20 cellular contexts compared by ENCODE assay signal in the genomic region with DNA sequence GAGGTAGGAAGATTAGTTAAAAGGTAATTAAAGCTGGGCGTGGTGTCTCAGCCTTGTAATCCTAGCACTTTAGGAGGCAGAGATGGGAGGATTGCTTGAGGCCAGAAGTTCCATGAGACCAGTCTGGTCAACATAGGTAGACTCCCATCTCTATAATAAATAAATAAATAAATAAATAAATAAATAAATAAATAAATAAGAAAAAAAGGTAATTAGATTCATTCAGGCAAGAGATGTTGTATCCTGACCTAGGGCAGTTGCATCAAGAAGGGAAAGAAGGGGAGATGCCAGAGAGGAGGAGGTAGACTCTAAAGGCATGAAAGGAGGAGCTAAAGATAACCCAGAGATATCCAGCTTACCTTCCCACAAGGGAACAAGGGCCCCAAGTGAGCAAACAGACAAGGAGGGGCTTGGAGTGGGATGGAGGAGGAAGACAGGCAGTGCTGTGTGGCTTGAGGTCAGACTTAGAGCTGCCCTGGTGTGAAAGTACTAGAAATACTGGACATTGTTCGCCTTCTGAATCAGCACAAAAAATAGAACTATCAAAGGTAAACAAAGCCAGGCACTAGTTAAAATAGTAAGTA.
"Had no signal": no experiment of that assay in that cellular context is flagged by ENCODE, and none has a peak within 500 bp of the region (broad histone marks: within the 10 kb centered on the region; RNA-seq: fewer than 3 reads in every experiment).

No MANE protein-coding gene starts in this region.

- H3K27me3 ChIP-seq: esophagus squamous epithelium, gastroesophageal sphincter, neural progenitor cell, ovary, right atrium auricular region, tibial artery, upper lobe of left lung, uterus had no signal

- H3K4me1 ChIP-seq: esophagus squamous epithelium, gastroesophageal sphincter, neural progenitor cell, right atrium auricular region, tibial artery, uterus had no signal

- H3K36me3 Mint-ChIP-seq: natural killer cell, neural progenitor cell had no signal

- H3K9ac ChIP-seq: neural progenitor cell had no signal

- H3K36me3 ChIP-seq: esophagus squamous epithelium, gastroesophageal sphincter, neural progenitor cell, ovary, right atrium auricular region, tibial artery, upper lobe of left lung, uterus had no signal

- ATAC-seq: effector memory CD8-positive, alpha-beta T cell; gastroesophageal sphincter; left colon; mucosa of descending colon; natural killer cell had no signal

- H3K27ac Mint-ChIP-seq: dendritic cell treated with granulocyte-macrophage colony-stimulating factor and Interleukin-4, amounts not matched to agents 40 ng/mL and 50 ng/mL, for 4 days; effector memory CD8-positive, alpha-beta T cell; natural killer cell; neural progenitor cell; stimulated activated naive CD8-positive, alpha-beta T cell treated with anti-CD3 and anti-CD28 coated beads, Interleukin-15, Interleukin-2, amounts not matched to agents 100 ng/mL and 50 ng/mL, for 24 hours had no signal

- H3K4me3 Mint-ChIP-seq: dendritic cell treated with granulocyte-macrophage colony-stimulating factor and Interleukin-4, amounts not matched to agents 40 ng/mL and 50 ng/mL, for 4 days; effector memory CD8-positive, alpha-beta T cell; natural killer cell; neural progenitor cell; stimulated activated naive CD8-positive, alpha-beta T cell treated with anti-CD3 and anti-CD28 coated beads, Interleukin-15, Interleukin-2, amounts not matched to agents 100 ng/mL and 50 ng/mL, for 24 hours had no signal

- H3K27ac ChIP-seq: esophagus squamous epithelium, gastroesophageal sphincter, neural progenitor cell, ovary, right atrium auricular region, tibial artery, upper lobe of left lung, uterus had no signal

- H3K9me3 ChIP-seq: esophagus squamous epithelium, gastroesophageal sphincter, mucosa of descending colon, ovary, right atrium auricular region, tibial artery, upper lobe of left lung, uterus had no signal

- H2AFZ ChIP-seq: neural progenitor cell had no signal

- H3K4me1 Mint-ChIP-seq: natural killer cell had no signal

- H3K4me2 ChIP-seq: neural progenitor cell, smooth muscle cell had no signal

- H3K4me3 ChIP-seq: esophagus squamous epithelium, gastroesophageal sphincter, mucosa of descending colon, neural progenitor cell, ovary, right atrium auricular region, smooth muscle cell, tibial artery, upper lobe of left lung, uterus had no signal

- H3K27me3 Mint-ChIP-seq: dendritic cell treated with granulocyte-macrophage colony-stimulating factor and Interleukin-4, amounts not matched to agents 40 ng/mL and 50 ng/mL, for 4 days; stimulated activated naive CD8-positive, alpha-beta T cell treated with anti-CD3 and anti-CD28 coated beads, Interleukin-15, Interleukin-2, amounts not matched to agents 100 ng/mL and 50 ng/mL, for 24 hours had no signal

- DNase-seq: effector memory CD8-positive, alpha-beta T cell; esophagus squamous epithelium; foreskin fibroblast; glutamatergic neuron; left colon; mucosa of descending colon; natural killer cell; nucleus accumbens; ovary; stimulated activated CD4-positive, alpha-beta T cell treated with anti-CD3 and anti-CD28 coated beads, Interleukin-2, amount 100 ng/mL, for 48 hours; tibial artery; upper lobe of left lung; uterus had no signal

- FAIRE-seq: colon had no signal

- H3K9me3 Mint-ChIP-seq: dendritic cell treated with granulocyte-macrophage colony-stimulating factor and Interleukin-4, amounts not matched to agents 40 ng/mL and 50 ng/mL, for 4 days; effector memory CD8-positive, alpha-beta T cell; natural killer cell; neural progenitor cell; stimulated activated naive CD8-positive, alpha-beta T cell treated with anti-CD3 and anti-CD28 coated beads, Interleukin-15, Interleukin-2, amounts not matched to agents 100 ng/mL and 50 ng/mL, for 24 hours had no signal
